Comparison of ENCODE assay signal across 1 cellular context in the genomic region with DNA sequence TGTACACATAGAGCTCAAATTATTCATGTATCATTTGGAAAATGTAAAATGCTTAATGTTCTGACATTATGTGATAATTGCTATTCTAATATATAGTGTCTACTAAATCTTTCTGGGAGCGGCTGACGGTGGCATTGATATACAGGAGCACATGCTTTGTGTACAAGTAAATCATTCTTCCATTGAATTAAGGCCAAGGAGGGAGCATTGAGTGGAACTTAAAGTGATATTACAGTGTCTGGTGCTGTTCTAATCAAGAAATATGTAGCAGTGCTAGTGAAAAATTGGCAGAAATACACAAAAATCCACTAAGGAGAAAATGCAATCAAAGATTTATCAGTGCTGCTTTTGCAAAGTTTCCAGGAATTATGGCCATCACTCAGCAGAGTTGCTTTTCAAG.
TF ChIP-seq lines count a peak whose summit lies in the region.

No MANE protein-coding gene starts in this region.

TF ChIP-seq in SK-N-SH treated with all-trans-retinoic acid at 6 μM for 48 hours, 23 proteins besides CTCF, POLR2A, EP300 and RAD21 (continued from another document):
- TF ChIP-seq, protein P1, sequence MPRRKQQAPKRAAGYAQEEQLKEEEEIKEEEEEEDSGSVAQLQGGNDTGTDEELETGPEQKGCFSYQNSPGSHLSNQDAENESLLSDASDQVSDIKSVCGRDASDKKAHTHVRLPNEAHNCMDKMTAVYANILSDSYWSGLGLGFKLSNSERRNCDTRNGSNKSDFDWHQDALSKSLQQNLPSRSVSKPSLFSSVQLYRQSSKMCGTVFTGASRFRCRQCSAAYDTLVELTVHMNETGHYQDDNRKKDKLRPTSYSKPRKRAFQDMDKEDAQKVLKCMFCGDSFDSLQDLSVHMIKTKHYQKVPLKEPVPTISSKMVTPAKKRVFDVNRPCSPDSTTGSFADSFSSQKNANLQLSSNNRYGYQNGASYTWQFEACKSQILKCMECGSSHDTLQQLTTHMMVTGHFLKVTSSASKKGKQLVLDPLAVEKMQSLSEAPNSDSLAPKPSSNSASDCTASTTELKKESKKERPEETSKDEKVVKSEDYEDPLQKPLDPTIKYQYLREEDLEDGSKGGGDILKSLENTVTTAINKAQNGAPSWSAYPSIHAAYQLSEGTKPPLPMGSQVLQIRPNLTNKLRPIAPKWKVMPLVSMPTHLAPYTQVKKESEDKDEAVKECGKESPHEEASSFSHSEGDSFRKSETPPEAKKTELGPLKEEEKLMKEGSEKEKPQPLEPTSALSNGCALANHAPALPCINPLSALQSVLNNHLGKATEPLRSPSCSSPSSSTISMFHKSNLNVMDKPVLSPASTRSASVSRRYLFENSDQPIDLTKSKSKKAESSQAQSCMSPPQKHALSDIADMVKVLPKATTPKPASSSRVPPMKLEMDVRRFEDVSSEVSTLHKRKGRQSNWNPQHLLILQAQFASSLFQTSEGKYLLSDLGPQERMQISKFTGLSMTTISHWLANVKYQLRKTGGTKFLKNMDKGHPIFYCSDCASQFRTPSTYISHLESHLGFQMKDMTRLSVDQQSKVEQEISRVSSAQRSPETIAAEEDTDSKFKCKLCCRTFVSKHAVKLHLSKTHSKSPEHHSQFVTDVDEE (CRISPR knock-in tag; IDR thresholded peaks at IDR 0.05): peak; percentile 62; the same call in 1 of the 2 replicates
- TF ChIP-seq GLIS3 (CRISPR knock-in tag; IDR thresholded peaks at IDR 0.05) (peak; percentile 82), ISL1 (CRISPR knock-in tag; IDR thresholded peaks at IDR 0.05) (peak; percentile 100), ZFP3 (CRISPR knock-in tag; IDR thresholded peaks at IDR 0.05) (no peak), PPARA (CRISPR knock-in tag; IDR thresholded peaks at IDR 0.05; ENCODE audit: borderline replicate concordance) (no peak), CSDC2 (CRISPR knock-in tag; IDR thresholded peaks at IDR 0.05) (no peak), ARNTL (CRISPR knock-in tag; IDR thresholded peaks at IDR 0.05; ENCODE audit: borderline replicate concordance, low read depth) (no peak), TOX (CRISPR knock-in tag; IDR thresholded peaks at IDR 0.05; ENCODE audit: borderline replicate concordance) (no peak), OSR1 (CRISPR knock-in tag; IDR thresholded peaks at IDR 0.05) (no peak), ZNF70 (CRISPR knock-in tag; IDR thresholded peaks at IDR 0.05) (no peak), TCF4 (CRISPR knock-in tag; IDR thresholded peaks at IDR 0.05; ENCODE audit: borderline replicate concordance) (peak; percentile 31; the same call in 1 of the 2 replicates)
- TF ChIP-seq, protein P2, sequence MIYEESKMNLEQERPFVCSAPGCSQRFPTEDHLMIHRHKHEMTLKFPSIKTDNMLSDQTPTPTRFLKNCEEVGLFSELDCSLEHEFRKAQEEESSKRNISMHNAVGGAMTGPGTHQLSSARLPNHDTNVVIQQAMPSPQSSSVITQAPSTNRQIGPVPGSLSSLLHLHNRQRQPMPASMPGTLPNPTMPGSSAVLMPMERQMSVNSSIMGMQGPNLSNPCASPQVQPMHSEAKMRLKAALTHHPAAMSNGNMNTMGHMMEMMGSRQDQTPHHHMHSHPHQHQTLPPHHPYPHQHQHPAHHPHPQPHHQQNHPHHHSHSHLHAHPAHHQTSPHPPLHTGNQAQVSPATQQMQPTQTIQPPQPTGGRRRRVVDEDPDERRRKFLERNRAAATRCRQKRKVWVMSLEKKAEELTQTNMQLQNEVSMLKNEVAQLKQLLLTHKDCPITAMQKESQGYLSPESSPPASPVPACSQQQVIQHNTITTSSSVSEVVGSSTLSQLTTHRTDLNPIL (CRISPR knock-in tag; IDR thresholded peaks at IDR 0.05; ENCODE audit: low read depth): peak; percentile 36; the same call in 1 of the 2 replicates
- TF ChIP-seq, protein P3, sequence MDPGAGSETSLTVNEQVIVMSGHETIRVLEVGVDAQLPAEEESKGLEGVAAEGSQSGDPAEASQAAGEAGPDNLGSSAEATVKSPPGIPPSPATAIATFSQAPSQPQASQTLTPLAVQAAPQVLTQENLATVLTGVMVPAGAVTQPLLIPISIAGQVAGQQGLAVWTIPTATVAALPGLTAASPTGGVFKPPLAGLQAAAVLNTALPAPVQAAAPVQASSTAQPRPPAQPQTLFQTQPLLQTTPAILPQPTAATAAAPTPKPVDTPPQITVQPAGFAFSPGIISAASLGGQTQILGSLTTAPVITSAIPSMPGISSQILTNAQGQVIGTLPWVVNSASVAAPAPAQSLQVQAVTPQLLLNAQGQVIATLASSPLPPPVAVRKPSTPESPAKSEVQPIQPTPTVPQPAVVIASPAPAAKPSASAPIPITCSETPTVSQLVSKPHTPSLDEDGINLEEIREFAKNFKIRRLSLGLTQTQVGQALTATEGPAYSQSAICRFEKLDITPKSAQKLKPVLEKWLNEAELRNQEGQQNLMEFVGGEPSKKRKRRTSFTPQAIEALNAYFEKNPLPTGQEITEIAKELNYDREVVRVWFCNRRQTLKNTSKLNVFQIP (CRISPR knock-in tag; IDR thresholded peaks at IDR 0.05; ENCODE audit: borderline replicate concordance, low read depth): no peak
- TF ChIP-seq, protein P4, sequence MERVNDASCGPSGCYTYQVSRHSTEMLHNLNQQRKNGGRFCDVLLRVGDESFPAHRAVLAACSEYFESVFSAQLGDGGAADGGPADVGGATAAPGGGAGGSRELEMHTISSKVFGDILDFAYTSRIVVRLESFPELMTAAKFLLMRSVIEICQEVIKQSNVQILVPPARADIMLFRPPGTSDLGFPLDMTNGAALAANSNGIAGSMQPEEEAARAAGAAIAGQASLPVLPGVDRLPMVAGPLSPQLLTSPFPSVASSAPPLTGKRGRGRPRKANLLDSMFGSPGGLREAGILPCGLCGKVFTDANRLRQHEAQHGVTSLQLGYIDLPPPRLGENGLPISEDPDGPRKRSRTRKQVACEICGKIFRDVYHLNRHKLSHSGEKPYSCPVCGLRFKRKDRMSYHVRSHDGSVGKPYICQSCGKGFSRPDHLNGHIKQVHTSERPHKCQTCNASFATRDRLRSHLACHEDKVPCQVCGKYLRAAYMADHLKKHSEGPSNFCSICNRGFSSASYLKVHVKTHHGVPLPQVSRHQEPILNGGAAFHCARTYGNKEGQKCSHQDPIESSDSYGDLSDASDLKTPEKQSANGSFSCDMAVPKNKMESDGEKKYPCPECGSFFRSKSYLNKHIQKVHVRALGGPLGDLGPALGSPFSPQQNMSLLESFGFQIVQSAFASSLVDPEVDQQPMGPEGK (CRISPR knock-in tag; IDR thresholded peaks at IDR 0.05; ENCODE audit: borderline replicate concordance): peak; percentile 41; the same call in 1 of the 2 replicates
TF ChIP-seq in SK-N-SH treated with all-trans-retinoic acid at 6 μM for 48 hours: peak in this region for 8.
